Comparison of ENCODE assay signal across 1 cellular context in the genomic region with DNA sequence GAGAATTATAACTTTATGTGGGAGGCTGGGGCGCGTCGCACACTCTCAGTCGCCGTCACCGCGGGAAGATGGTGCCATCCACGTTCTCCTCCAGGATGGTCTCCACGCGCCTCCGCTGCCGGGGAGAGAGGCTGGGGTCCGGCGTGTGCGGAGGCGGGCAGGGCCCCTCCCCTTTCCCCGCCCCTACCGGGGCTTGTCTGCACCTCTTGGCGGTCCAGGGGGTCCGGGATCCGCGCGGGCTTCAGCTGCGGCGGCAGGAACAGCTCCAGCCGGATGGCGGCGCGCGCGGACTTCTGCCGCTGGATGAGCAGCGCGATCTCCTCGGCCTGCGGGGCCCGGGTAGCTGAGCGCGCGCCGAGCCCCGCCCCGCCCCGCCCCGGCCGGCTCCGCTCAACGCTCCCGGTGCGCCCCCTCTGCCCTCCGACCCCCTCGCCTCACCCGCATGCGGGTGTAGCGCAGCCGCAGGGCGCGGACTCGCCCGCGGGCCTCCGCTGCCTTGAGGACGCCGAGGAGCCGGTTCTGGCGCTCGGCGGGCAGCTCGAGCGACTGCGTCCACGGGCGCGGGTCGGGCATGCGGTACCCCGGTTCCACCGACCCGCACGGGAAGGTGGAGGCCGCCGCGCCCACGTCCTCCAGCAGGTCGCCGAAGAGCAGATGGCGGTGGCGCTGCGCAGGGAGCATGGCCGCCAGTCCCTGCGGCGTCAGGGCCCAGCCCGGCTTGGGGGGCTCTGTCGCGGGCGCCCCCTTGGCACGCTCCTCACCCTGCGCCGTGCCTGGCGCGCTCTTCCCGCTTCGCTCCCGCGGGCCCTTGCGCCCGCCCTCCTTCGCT.
TF ChIP-seq lines count a peak whose summit lies in the region.

No MANE protein-coding gene starts in this region.

TF ChIP-seq in HepG2, 621 proteins besides CTCF, POLR2A, EP300 and RAD21 (continued from another document):
- TF ChIP-seq, protein P1, sequence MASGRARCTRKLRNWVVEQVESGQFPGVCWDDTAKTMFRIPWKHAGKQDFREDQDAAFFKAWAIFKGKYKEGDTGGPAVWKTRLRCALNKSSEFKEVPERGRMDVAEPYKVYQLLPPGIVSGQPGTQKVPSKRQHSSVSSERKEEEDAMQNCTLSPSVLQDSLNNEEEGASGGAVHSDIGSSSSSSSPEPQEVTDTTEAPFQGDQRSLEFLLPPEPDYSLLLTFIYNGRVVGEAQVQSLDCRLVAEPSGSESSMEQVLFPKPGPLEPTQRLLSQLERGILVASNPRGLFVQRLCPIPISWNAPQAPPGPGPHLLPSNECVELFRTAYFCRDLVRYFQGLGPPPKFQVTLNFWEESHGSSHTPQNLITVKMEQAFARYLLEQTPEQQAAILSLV (CRISPR knock-in tag; IDR thresholded peaks at IDR 0.05; ENCODE audit: borderline replicate concordance): peak; percentile 30; the same call in 1 of the 2 replicates
- TF ChIP-seq FOXC1 (CRISPR knock-in tag; IDR thresholded peaks at IDR 0.05; ENCODE audit: borderline replicate concordance) (peak; percentile 86), FOXO1 (CRISPR knock-in tag; IDR thresholded peaks at IDR 0.05) (peak; percentile 21; the same call in 1 of the 2 replicates), ZNF430 (CRISPR knock-in tag; IDR thresholded peaks at IDR 0.05) (no peak), ZNF451 (CRISPR knock-in tag; IDR thresholded peaks at IDR 0.05) (peak; percentile 80; the same call in 1 of the 2 replicates), RNF2 (conservative IDR thresholded peaks at IDR 0.05; ENCODE audit: low read depth) (0 out of 2 replicates have a peak, but pooled peaks have one; percentile 12), KAT8 (CRISPR knock-in tag; IDR thresholded peaks at IDR 0.05) (peak; percentile 33; the same call in 1 of the 2 replicates), U2AF1 (optimal IDR thresholded peaks at IDR 0.05; ENCODE audit: low read depth, low read length) (no peak), TARDBP (CRISPR knock-in tag; IDR thresholded peaks at IDR 0.05) (peak; percentile 17; the same call in 1 of the 2 replicates), SMAD1 (CRISPR knock-in tag; IDR thresholded peaks at IDR 0.05; ENCODE audit: borderline replicate concordance, low read depth) (no peak), JARID2 (CRISPR knock-in tag; IDR thresholded peaks at IDR 0.05; ENCODE audit: insufficient replicate concordance) (no peak), SAFB2 (CRISPR knock-in tag; IDR thresholded peaks at IDR 0.05; ENCODE audit: borderline replicate concordance, low read depth) (peak; percentile 87), SRSF1 (optimal IDR thresholded peaks at IDR 0.05; ENCODE audit: low read depth, low read length) (peak; percentile 14), ATF7-NPFF (CRISPR knock-in tag; IDR thresholded peaks at IDR 0.05; ENCODE audit: low read depth) (peak; percentile 29; the same call in 1 of the 2 replicates), MTF2 (CRISPR knock-in tag; IDR thresholded peaks at IDR 0.05; ENCODE audit: borderline replicate concordance) (peak; percentile 100), MTA3 (CRISPR knock-in tag; IDR thresholded peaks at IDR 0.05) (no peak), ZNF138 (CRISPR knock-in tag; IDR thresholded peaks at IDR 0.05; ENCODE audit: low read depth) (0 out of 2 replicates have a peak, but pooled peaks have one; percentile 7), ATF7 (IDR thresholded peaks at IDR 0.05) (no peak), ATF7 (CRISPR knock-in tag; IDR thresholded peaks at IDR 0.05) (0 out of 2 replicates have a peak, but pooled peaks have one; percentile 22), YY1 (IDR thresholded peaks at IDR 0.05; ENCODE audit: insufficient read depth, insufficient replicate concordance, low read depth, low read length) (peak; percentile 47), ZNF75D (CRISPR knock-in tag; IDR thresholded peaks at IDR 0.05; ENCODE audit: borderline replicate concordance) (no peak), ZNF607 (CRISPR knock-in tag; IDR thresholded peaks at IDR 0.05; ENCODE audit: borderline replicate concordance) (peak; percentile 40; the same call in 1 of the 2 replicates), FOSL2 (CRISPR knock-in tag; IDR thresholded peaks at IDR 0.05) (peak; percentile 46; the same call in 1 of the 2 replicates), GATAD1 (CRISPR knock-in tag; IDR thresholded peaks at IDR 0.05) (0 out of 2 replicates have a peak, but pooled peaks have one; percentile 45), ZNF562 (CRISPR knock-in tag; IDR thresholded peaks at IDR 0.05; ENCODE audit: borderline replicate concordance) (no peak), KDM2A (CRISPR knock-in tag; IDR thresholded peaks at IDR 0.05; ENCODE audit: borderline replicate concordance, low read depth) (peak; percentile 82), HNRNPLL (IDR thresholded peaks at IDR 0.05; ENCODE audit: low read depth, low read length, poor library complexity, severe bottlenecking) (peak; percentile 51), BHLHE40 (IDR thresholded peaks at IDR 0.05; ENCODE audit: low read length) (no peak), ZZZ3 (CRISPR knock-in tag; IDR thresholded peaks at IDR 0.05; ENCODE audit: borderline replicate concordance) (peak; percentile 28; the same call in 1 of the 2 replicates), YEATS4 (CRISPR knock-in tag; IDR thresholded peaks at IDR 0.05; ENCODE audit: borderline replicate concordance) (0 out of 2 replicates have a peak, but pooled peaks have one; percentile 21), STAG1 (CRISPR knock-in tag; IDR thresholded peaks at IDR 0.05) (peak; percentile 84), ZMYM4 (CRISPR knock-in tag; IDR thresholded peaks at IDR 0.05) (peak; percentile 61; the same call in 1 of the 2 replicates)
- TF ChIP-seq, protein P2, sequence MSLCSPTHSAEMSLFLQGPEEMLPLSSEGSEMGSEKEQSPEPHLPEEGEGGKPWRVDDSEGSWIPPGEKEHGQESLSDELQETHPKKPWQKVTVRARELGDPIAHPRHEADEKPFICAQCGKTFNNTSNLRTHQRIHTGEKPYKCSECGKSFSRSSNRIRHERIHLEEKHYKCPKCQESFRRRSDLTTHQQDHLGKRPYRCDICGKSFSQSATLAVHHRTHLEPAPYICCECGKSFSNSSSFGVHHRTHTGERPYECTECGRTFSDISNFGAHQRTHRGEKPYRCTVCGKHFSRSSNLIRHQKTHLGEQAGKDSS (CRISPR knock-in tag; IDR thresholded peaks at IDR 0.05; ENCODE audit: borderline replicate concordance, low read depth): peak; percentile 68
- TF ChIP-seq, protein P3, sequence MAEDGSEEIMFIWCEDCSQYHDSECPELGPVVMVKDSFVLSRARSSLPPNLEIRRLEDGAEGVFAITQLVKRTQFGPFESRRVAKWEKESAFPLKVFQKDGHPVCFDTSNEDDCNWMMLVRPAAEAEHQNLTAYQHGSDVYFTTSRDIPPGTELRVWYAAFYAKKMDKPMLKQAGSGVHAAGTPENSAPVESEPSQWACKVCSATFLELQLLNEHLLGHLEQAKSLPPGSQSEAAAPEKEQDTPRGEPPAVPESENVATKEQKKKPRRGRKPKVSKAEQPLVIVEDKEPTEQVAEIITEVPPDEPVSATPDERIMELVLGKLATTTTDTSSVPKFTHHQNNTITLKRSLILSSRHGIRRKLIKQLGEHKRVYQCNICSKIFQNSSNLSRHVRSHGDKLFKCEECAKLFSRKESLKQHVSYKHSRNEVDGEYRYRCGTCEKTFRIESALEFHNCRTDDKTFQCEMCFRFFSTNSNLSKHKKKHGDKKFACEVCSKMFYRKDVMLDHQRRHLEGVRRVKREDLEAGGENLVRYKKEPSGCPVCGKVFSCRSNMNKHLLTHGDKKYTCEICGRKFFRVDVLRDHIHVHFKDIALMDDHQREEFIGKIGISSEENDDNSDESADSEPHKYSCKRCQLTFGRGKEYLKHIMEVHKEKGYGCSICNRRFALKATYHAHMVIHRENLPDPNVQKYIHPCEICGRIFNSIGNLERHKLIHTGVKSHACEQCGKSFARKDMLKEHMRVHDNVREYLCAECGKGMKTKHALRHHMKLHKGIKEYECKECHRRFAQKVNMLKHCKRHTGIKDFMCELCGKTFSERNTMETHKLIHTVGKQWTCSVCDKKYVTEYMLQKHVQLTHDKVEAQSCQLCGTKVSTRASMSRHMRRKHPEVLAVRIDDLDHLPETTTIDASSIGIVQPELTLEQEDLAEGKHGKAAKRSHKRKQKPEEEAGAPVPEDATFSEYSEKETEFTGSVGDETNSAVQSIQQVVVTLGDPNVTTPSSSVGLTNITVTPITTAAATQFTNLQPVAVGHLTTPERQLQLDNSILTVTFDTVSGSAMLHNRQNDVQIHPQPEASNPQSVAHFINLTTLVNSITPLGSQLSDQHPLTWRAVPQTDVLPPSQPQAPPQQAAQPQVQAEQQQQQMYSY (CRISPR knock-in tag; IDR thresholded peaks at IDR 0.05): no peak
- TF ChIP-seq, protein P4, sequence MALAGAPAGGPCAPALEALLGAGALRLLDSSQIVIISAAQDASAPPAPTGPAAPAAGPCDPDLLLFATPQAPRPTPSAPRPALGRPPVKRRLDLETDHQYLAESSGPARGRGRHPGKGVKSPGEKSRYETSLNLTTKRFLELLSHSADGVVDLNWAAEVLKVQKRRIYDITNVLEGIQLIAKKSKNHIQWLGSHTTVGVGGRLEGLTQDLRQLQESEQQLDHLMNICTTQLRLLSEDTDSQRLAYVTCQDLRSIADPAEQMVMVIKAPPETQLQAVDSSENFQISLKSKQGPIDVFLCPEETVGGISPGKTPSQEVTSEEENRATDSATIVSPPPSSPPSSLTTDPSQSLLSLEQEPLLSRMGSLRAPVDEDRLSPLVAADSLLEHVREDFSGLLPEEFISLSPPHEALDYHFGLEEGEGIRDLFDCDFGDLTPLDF (CRISPR knock-in tag; IDR thresholded peaks at IDR 0.05): no peak
- TF ChIP-seq, protein P5, sequence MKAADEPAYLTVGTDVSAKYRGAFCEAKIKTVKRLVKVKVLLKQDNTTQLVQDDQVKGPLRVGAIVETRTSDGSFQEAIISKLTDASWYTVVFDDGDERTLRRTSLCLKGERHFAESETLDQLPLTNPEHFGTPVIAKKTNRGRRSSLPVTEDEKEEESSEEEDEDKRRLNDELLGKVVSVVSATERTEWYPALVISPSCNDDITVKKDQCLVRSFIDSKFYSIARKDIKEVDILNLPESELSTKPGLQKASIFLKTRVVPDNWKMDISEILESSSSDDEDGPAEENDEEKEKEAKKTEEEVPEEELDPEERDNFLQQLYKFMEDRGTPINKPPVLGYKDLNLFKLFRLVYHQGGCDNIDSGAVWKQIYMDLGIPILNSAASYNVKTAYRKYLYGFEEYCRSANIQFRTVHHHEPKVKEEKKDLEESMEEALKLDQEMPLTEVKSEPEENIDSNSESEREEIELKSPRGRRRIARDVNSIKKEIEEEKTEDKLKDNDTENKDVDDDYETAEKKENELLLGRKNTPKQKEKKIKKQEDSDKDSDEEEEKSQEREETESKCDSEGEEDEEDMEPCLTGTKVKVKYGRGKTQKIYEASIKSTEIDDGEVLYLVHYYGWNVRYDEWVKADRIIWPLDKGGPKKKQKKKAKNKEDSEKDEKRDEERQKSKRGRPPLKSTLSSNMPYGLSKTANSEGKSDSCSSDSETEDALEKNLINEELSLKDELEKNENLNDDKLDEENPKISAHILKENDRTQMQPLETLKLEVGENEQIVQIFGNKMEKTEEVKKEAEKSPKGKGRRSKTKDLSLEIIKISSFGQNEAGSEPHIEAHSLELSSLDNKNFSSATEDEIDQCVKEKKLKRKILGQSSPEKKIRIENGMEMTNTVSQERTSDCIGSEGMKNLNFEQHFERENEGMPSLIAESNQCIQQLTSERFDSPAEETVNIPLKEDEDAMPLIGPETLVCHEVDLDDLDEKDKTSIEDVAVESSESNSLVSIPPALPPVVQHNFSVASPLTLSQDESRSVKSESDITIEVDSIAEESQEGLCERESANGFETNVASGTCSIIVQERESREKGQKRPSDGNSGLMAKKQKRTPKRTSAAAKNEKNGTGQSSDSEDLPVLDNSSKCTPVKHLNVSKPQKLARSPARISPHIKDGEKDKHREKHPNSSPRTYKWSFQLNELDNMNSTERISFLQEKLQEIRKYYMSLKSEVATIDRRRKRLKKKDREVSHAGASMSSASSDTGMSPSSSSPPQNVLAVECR (CRISPR knock-in tag; IDR thresholded peaks at IDR 0.05; ENCODE audit: borderline replicate concordance): peak; percentile 61; the same call in 1 of the 2 replicates
- TF ChIP-seq, protein P6, sequence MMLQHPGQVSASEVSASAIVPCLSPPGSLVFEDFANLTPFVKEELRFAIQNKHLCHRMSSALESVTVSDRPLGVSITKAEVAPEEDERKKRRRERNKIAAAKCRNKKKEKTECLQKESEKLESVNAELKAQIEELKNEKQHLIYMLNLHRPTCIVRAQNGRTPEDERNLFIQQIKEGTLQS (CRISPR knock-in tag; IDR thresholded peaks at IDR 0.05): peak; percentile 10; the same call in 1 of the 2 replicates
- TF ChIP-seq, protein P7, sequence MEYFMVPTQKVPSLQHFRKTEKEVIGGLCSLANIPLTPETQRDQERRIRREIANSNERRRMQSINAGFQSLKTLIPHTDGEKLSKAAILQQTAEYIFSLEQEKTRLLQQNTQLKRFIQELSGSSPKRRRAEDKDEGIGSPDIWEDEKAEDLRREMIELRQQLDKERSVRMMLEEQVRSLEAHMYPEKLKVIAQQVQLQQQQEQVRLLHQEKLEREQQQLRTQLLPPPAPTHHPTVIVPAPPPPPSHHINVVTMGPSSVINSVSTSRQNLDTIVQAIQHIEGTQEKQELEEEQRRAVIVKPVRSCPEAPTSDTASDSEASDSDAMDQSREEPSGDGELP (IDR thresholded peaks at IDR 0.05; ENCODE audit: borderline replicate concordance, low read depth): peak; percentile 51; the same call in 1 of the 2 replicates
TF ChIP-seq in HepG2: peak in this region for 146.
